1 cellular context compared by ENCODE assay signal in the genomic region with DNA sequence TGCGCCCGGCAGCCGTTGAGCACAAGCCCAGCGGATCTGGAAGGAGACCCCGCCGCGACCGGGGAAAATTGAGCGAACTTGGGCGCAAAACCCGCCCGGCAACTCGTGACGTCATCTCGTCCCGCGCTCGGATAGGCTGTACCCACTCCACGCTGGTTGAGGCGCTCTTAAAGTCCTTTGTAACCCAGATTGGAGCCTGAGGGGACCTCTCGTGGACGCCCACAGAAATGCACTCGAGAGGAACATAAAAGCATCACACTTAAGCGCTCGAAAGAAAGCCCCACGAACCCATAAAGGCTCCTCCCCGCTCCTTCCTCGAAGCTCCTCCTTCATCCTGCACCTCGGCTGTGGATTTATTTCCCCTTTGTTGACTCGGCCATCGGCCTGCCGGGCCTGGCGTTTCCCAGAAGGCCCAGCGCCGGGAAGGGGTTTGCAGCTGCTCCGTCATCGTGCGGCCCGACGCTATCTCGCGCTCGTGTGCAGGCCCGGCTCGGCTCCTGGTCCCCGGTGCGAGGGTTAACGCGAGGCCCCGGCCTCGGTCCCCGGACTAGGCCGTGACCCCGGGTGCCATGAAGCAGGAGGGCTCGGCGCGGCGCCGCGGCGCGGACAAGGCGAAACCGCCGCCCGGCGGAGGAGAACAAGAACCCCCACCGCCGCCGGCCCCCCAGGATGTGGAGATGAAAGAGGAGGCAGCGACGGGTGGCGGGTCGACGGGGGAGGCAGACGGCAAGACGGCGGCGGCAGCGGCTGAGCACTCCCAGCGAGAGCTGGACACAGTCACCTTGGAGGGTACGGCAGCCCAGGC.
TF ChIP-seq lines count a peak whose summit lies in the region.

A gene (plus strand): TSS at position 406 of the 805 bp plus-strand sequence. CDS start 164 bp downstream, at position 570.

TF ChIP-seq in GM12878, 131 proteins besides CTCF, POLR2A, EP300 and RAD21 (continued from another document and continues in another):
- TF ChIP-seq, protein P1, sequence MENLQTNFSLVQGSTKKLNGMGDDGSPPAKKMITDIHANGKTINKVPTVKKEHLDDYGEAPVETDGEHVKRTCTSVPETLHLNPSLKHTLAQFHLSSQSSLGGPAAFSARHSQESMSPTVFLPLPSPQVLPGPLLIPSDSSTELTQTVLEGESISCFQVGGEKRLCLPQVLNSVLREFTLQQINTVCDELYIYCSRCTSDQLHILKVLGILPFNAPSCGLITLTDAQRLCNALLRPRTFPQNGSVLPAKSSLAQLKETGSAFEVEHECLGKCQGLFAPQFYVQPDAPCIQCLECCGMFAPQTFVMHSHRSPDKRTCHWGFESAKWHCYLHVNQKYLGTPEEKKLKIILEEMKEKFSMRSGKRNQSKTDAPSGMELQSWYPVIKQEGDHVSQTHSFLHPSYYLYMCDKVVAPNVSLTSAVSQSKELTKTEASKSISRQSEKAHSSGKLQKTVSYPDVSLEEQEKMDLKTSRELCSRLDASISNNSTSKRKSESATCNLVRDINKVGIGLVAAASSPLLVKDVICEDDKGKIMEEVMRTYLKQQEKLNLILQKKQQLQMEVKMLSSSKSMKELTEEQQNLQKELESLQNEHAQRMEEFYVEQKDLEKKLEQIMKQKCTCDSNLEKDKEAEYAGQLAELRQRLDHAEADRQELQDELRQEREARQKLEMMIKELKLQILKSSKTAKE (IDR thresholded peaks at IDR 0.05; ENCODE audit: low read depth, poor library complexity, severe bottlenecking): peak; percentile 82
- TF ChIP-seq SMARCA5 (IDR thresholded peaks at IDR 0.05) (peak; percentile 91), MTA2 (IDR thresholded peaks at IDR 0.05; ENCODE audit: low read depth) (no peak; the same call in 1 of the 2 replicates), NFYA (IDR thresholded peaks at IDR 0.05; ENCODE audit: borderline replicate concordance, low read depth, low read length) (no peak), CHD2 (IDR thresholded peaks at IDR 0.05; ENCODE audit: borderline replicate concordance, low read depth, low read length) (no peak), GABPA (IDR thresholded peaks at IDR 0.05; ENCODE audit: low read depth) (no peak; the same call in 1 of the 2 replicates), EZH2 (IDR thresholded peaks at IDR 0.05; ENCODE audit: borderline replicate concordance, control insufficient read depth, low read depth, low read length) (no peak), RCOR1 (conservative IDR thresholded peaks at IDR 0.05; ENCODE audit: low read depth, low read length) (0 out of 2 replicates have a peak, but pooled peaks have one; percentile 27), PAX5 (IDR thresholded peaks at IDR 0.05; ENCODE audit: borderline replicate concordance, low read depth, low read length) (no peak; the same call in 1 of the 2 replicates), ZNF622 (IDR thresholded peaks at IDR 0.05) (no peak), ZNF207 (IDR thresholded peaks at IDR 0.05; ENCODE audit: borderline replicate concordance) (peak; percentile 97), SMC3 (IDR thresholded peaks at IDR 0.05; ENCODE audit: borderline replicate concordance, low read length) (peak; percentile 91), RFX5 (IDR thresholded peaks at IDR 0.05; ENCODE audit: low read depth, low read length) (peak; percentile 100), IKZF1 (conservative IDR thresholded peaks at IDR 0.05) (peak; percentile 96), KAT2A (conservative IDR thresholded peaks at IDR 0.05; ENCODE audit: control insufficient read depth, low read depth, low read length) (no peak), SMAD1 (IDR thresholded peaks at IDR 0.05; ENCODE audit: low read depth, partially characterized antibody) (no peak), IRF4 (IDR thresholded peaks at IDR 0.05; ENCODE audit: low read depth, low read length) (peak; percentile 34; the same call in 1 of the 2 replicates), NR2F1 (conservative IDR thresholded peaks at IDR 0.05) (peak; percentile 83), IKZF2 (IDR thresholded peaks at IDR 0.05) (peak in 1 of 2 experiments; percentile 61; a peak in 2 of 4 replicates), ZSCAN29 (IDR thresholded peaks at IDR 0.05) (0 out of 2 replicates have a peak, but pooled peaks have one; percentile 84), MYC (IDR thresholded peaks at IDR 0.05; ENCODE audit: insufficient read depth, insufficient read length, insufficient replicate concordance, low read length, severe bottlenecking) (no peak), HCFC1 (IDR thresholded peaks at IDR 0.05; ENCODE audit: low read length) (peak; percentile 91), BCL11A (IDR thresholded peaks at IDR 0.05; ENCODE audit: low read depth, low read length) (peak; percentile 22; the same call in 1 of the 2 replicates), SIX5 (IDR thresholded peaks at IDR 0.05; ENCODE audit: low read depth, low read length, severe bottlenecking) (peak; percentile 71), CEBPB (IDR thresholded peaks at IDR 0.05; ENCODE audit: borderline replicate concordance in 1 of 2, low read depth in 2 of 2, low read length in 2 of 2) (peak in 1 of 2 experiments; percentile 93; a peak in 1 of 4 replicates)
- TF ChIP-seq, protein P2, sequence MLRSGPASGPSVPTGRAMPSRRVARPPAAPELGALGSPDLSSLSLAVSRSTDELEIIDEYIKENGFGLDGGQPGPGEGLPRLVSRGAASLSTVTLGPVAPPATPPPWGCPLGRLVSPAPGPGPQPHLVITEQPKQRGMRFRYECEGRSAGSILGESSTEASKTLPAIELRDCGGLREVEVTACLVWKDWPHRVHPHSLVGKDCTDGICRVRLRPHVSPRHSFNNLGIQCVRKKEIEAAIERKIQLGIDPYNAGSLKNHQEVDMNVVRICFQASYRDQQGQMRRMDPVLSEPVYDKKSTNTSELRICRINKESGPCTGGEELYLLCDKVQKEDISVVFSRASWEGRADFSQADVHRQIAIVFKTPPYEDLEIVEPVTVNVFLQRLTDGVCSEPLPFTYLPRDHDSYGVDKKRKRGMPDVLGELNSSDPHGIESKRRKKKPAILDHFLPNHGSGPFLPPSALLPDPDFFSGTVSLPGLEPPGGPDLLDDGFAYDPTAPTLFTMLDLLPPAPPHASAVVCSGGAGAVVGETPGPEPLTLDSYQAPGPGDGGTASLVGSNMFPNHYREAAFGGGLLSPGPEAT (IDR thresholded peaks at IDR 0.05; ENCODE audit: low read depth): peak; percentile 98
- TF ChIP-seq, protein P3, sequence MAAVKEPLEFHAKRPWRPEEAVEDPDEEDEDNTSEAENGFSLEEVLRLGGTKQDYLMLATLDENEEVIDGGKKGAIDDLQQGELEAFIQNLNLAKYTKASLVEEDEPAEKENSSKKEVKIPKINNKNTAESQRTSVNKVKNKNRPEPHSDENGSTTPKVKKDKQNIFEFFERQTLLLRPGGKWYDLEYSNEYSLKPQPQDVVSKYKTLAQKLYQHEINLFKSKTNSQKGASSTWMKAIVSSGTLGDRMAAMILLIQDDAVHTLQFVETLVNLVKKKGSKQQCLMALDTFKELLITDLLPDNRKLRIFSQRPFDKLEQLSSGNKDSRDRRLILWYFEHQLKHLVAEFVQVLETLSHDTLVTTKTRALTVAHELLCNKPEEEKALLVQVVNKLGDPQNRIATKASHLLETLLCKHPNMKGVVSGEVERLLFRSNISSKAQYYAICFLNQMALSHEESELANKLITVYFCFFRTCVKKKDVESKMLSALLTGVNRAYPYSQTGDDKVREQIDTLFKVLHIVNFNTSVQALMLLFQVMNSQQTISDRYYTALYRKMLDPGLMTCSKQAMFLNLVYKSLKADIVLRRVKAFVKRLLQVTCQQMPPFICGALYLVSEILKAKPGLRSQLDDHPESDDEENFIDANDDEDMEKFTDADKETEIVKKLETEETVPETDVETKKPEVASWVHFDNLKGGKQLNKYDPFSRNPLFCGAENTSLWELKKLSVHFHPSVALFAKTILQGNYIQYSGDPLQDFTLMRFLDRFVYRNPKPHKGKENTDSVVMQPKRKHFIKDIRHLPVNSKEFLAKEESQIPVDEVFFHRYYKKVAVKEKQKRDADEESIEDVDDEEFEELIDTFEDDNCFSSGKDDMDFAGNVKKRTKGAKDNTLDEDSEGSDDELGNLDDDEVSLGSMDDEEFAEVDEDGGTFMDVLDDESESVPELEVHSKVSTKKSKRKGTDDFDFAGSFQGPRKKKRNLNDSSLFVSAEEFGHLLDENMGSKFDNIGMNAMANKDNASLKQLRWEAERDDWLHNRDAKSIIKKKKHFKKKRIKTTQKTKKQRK (IDR thresholded peaks at IDR 0.05; ENCODE audit: low read depth, low read length): peak; percentile 84
- TF ChIP-seq, protein P4, sequence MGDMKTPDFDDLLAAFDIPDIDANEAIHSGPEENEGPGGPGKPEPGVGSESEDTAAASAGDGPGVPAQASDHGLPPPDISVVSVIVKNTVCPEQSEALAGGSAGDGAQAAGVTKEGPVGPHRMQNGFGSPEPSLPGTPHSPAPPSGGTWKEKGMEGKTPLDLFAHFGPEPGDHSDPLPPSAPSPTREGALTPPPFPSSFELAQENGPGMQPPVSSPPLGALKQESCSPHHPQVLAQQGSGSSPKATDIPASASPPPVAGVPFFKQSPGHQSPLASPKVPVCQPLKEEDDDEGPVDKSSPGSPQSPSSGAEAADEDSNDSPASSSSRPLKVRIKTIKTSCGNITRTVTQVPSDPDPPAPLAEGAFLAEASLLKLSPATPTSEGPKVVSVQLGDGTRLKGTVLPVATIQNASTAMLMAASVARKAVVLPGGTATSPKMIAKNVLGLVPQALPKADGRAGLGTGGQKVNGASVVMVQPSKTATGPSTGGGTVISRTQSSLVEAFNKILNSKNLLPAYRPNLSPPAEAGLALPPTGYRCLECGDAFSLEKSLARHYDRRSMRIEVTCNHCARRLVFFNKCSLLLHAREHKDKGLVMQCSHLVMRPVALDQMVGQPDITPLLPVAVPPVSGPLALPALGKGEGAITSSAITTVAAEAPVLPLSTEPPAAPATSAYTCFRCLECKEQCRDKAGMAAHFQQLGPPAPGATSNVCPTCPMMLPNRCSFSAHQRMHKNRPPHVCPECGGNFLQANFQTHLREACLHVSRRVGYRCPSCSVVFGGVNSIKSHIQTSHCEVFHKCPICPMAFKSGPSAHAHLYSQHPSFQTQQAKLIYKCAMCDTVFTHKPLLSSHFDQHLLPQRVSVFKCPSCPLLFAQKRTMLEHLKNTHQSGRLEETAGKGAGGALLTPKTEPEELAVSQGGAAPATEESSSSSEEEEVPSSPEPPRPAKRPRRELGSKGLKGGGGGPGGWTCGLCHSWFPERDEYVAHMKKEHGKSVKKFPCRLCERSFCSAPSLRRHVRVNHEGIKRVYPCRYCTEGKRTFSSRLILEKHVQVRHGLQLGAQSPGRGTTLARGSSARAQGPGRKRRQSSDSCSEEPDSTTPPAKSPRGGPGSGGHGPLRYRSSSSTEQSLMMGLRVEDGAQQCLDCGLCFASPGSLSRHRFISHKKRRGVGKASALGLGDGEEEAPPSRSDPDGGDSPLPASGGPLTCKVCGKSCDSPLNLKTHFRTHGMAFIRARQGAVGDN (IDR thresholded peaks at IDR 0.05): peak; percentile 90
- TF ChIP-seq, protein P5, sequence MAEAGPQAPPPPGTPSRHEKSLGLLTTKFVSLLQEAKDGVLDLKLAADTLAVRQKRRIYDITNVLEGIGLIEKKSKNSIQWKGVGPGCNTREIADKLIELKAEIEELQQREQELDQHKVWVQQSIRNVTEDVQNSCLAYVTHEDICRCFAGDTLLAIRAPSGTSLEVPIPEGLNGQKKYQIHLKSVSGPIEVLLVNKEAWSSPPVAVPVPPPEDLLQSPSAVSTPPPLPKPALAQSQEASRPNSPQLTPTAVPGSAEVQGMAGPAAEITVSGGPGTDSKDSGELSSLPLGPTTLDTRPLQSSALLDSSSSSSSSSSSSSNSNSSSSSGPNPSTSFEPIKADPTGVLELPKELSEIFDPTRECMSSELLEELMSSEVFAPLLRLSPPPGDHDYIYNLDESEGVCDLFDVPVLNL (IDR thresholded peaks at IDR 0.05; ENCODE audit: low read depth, low read length): no peak
- TF ChIP-seq, protein P6, sequence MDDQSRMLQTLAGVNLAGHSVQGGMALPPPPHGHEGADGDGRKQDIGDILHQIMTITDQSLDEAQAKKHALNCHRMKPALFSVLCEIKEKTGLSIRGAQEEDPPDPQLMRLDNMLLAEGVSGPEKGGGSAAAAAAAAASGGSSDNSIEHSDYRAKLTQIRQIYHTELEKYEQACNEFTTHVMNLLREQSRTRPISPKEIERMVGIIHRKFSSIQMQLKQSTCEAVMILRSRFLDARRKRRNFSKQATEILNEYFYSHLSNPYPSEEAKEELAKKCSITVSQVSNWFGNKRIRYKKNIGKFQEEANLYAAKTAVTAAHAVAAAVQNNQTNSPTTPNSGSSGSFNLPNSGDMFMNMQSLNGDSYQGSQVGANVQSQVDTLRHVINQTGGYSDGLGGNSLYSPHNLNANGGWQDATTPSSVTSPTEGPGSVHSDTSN (IDR thresholded peaks at IDR 0.05; ENCODE audit: insufficient replicate concordance, low read depth, low read length): no peak
- TF ChIP-seq, protein P7, sequence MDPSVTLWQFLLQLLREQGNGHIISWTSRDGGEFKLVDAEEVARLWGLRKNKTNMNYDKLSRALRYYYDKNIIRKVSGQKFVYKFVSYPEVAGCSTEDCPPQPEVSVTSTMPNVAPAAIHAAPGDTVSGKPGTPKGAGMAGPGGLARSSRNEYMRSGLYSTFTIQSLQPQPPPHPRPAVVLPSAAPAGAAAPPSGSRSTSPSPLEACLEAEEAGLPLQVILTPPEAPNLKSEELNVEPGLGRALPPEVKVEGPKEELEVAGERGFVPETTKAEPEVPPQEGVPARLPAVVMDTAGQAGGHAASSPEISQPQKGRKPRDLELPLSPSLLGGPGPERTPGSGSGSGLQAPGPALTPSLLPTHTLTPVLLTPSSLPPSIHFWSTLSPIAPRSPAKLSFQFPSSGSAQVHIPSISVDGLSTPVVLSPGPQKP (IDR thresholded peaks at IDR 0.05; ENCODE audit: low read depth, low read length): no peak; the same call in 1 of the 2 replicates
- TF ChIP-seq, protein P8, sequence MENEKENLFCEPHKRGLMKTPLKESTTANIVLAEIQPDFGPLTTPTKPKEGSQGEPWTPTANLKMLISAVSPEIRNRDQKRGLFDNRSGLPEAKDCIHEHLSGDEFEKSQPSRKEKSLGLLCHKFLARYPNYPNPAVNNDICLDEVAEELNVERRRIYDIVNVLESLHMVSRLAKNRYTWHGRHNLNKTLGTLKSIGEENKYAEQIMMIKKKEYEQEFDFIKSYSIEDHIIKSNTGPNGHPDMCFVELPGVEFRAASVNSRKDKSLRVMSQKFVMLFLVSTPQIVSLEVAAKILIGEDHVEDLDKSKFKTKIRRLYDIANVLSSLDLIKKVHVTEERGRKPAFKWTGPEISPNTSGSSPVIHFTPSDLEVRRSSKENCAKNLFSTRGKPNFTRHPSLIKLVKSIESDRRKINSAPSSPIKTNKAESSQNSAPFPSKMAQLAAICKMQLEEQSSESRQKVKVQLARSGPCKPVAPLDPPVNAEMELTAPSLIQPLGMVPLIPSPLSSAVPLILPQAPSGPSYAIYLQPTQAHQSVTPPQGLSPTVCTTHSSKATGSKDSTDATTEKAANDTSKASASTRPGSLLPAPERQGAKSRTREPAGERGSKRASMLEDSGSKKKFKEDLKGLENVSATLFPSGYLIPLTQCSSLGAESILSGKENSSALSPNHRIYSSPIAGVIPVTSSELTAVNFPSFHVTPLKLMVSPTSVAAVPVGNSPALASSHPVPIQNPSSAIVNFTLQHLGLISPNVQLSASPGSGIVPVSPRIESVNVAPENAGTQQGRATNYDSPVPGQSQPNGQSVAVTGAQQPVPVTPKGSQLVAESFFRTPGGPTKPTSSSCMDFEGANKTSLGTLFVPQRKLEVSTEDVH (IDR thresholded peaks at IDR 0.05; ENCODE audit: low read depth, partially characterized antibody): peak; percentile 72
